23 cellular contexts compared by ENCODE assay signal in genomic region chr22:45515678-45516077, GRCh38. TPM values are rescaled to one million over a fixed set of nuclear protein-coding genes. Genes with fewer than 3 reads are reported as not detected.
A peak's percentile ranks its signal among the peaks of the same experiment; 100 is the strongest.
DNase-seq lines count a peak whose midpoint lies in the region; ATAC-seq and TF ChIP-seq lines count a peak whose summit lies in the region.
"Had no signal": no experiment of that assay in that cellular context is flagged by ENCODE, and none has a peak within 500 bp of the region (broad histone marks: within the 10 kb centered on the region; RNA-seq: fewer than 3 reads in every experiment).

No MANE protein-coding gene starts in this region.

- no peak overlapping the region for H3K9ac ChIP-seq in parathyroid adenoma

- no peak overlapping the region for H2AFZ ChIP-seq in parathyroid adenoma

- intact Hi-C loops in Panc1 (cut with micrococcal nuclease; ENCODE audit: unreplicated experiment): no loop called here

- in situ Hi-C loops in Panc1 (cut with HindIII; ENCODE audit: low pct_unique_long_range_greater_than_20kb, low sequenced_read_pairs): no loop called here

- no peak for ATAC-seq in Panc1
- no peak for ATAC-seq in HG03442 (IDR thresholded peaks at IDR 0.05; ENCODE audit: unreplicated experiment)
- ATAC-seq: esophagus mucosa, left lung, pancreas had no signal

- CTCF ChIA-PET in Panc1 (lab: Charles Lee): no interaction called here

- no peak for TF ChIP-seq POLR2A in Peyer's patch (IDR thresholded peaks at IDR 0.05)

- H3K4me3 ChIP-seq in Panc1 (ENCODE audit: low read depth in 2 of 2, low read length in 2 of 2) (no peak overlapping the region), parathyroid adenoma (ENCODE audit: low read depth, low read length) (no peak overlapping the region), Peyer's patch (no peak overlapping the region)
- H3K4me3 ChIP-seq: cardiac muscle cell, left lung, pancreas had no signal

- H3K4me1 ChIP-seq in Panc1 (ENCODE audit: control insufficient read depth, insufficient read depth, low read length) (peaks cover 37% of the 10 kb centered on the region), parathyroid adenoma (peaks cover 51% of the 10 kb centered on the region), Peyer's patch (peaks cover 0 to 19% (median 0%) of the 10 kb centered on the region in 4 donors)
- H3K4me1 ChIP-seq: pancreas had no signal

- POLR2A ChIA-PET in Panc1 (lab: Charles Lee): no interaction called here

- DNase-seq in Ammon's horn (ENCODE audit: low spot score) (peak; percentile 37), Panc1 (ENCODE audit: low read depth, low spot score) (no peak), fibroblast of peridontal ligament (ENCODE audit: extremely low read depth) (peak; percentile 41), middle frontal gyrus (ENCODE audit: extremely low spot score, low spot score) (no peak), NCI-H748 (lab: John Stamatoyannopoulos, UW; ENCODE audit: unreplicated experiment) (no peak), Peyer's patch (no peak)
- DNase-seq: ACHN; activated CD4-positive, alpha-beta T cell treated with anti-CD3 and anti-CD28 coated beads, Interleukin-2, amount 10 ng/mL, durations not matched to agents 7 days and 5 days; activated CD8-positive, alpha-beta memory T cell treated with anti-CD3 and anti-CD28 coated beads, Interleukin-2, amount 50 U/mL, for 48 hours; activated effector memory CD4-positive, alpha-beta T cell treated with Interleukin-2 at 50 U/mL for 16 hours; CD4-positive, CD25-positive, alpha-beta regulatory T cell; DMS53; HCEC 1CT; KBM-7; left lung; NCI-H2029 treated with DMSO at 0.1 percent for 48 hours; pancreas; SHP77 had no signal

- no peak overlapping the region for H3K4me2 ChIP-seq in parathyroid adenoma (ENCODE audit: low read length)

- H3K27ac ChIP-seq in Panc1 (ENCODE audit: low read length) (0 out of 2 replicates have a peak overlapping the region, but pooled peaks have one; percentile 23), parathyroid adenoma (peak overlapping the region; percentile 95), Peyer's patch (peak overlapping the region in 1 of 4 donors; percentile 45)
- H3K27ac ChIP-seq: cardiac muscle cell, left lung, pancreas had no signal

- H3K27me3 ChIP-seq in Panc1 (ENCODE audit: control insufficient read depth, insufficient read depth, low read length) (no peaks in the 10 kb centered on the region), parathyroid adenoma (ENCODE audit: control insufficient read depth, insufficient read depth, low read length) (no peaks in the 10 kb centered on the region), Peyer's patch (no peaks in the 10 kb centered on the region)
- H3K27me3 ChIP-seq: cardiac muscle cell, pancreas had no signal

- H3K79me2 ChIP-seq in parathyroid adenoma: peaks cover 21% of the 10 kb centered on the region

- H3K36me3 ChIP-seq in Panc1 (ENCODE audit: control insufficient read depth, insufficient read depth, low read length): no peaks in the 10 kb centered on the region
- no peaks in the 10 kb centered on the region for H3K36me3 ChIP-seq in parathyroid adenoma (ENCODE audit: control insufficient read depth, insufficient read depth, low read length)
- H3K36me3 ChIP-seq in Peyer's patch: no peaks in the 10 kb centered on the region
- H3K36me3 ChIP-seq: cardiac muscle cell, left lung, pancreas had no signal

- no peak for TF ChIP-seq CTCF in Panc1 (IDR thresholded peaks at IDR 0.05)
- TF ChIP-seq CTCF in parathyroid adenoma (IDR thresholded peaks at IDR 0.05): no peak
- no peak for TF ChIP-seq CTCF in Peyer's patch (IDR thresholded peaks at IDR 0.05)

- BruUV-seq in Panc1 (replicated peaks; lab: Mats Ljungman, UMichigan): no TSS peak

- H3K9me3 ChIP-seq in Panc1 (ENCODE audit: control insufficient read depth, insufficient read depth, low read depth, low read length): no peaks in the 10 kb centered on the region
- H3K9me3 ChIP-seq in parathyroid adenoma (ENCODE audit: control insufficient read depth, low read length): no peaks in the 10 kb centered on the region
- no peaks in the 10 kb centered on the region for H3K9me3 ChIP-seq in Peyer's patch
- H3K9me3 ChIP-seq: left lung, pancreas had no signal

RNA-seq across cellular contexts. Expression of gene FBLN1, which starts 13.0 kb away (rescaled TPM):
- 143 TPM for total RNA-seq in Panc1 (2021; ENCODE audit: unreplicated experiment)
- 196 TPM for polyA plus RNA-seq in Panc1 (2012; ENCODE audit: insufficient read length)
- 100 to 1,000 TPM in 3 of 4 donors, 10 to 100 TPM in 1; 29.8 to 162 (median 136) TPM for total RNA-seq in Peyer's patch
- total RNA-seq: activated CD4-positive, alpha-beta T cell treated with anti-CD3 and anti-CD28 coated beads, Interleukin-2, amount 10 ng/mL, durations not matched to agents 7 days and 5 days; T-helper 1 cell treated with Interleukin-12 subunit alpha and Interleukin-12 subunit beta and Interleukin-4 antibody, amounts not matched to agents 30 ng/mL and 1 ng/mL, for 36 hours had no signal
- polyA plus RNA-seq: CD4-positive, CD25-positive, alpha-beta regulatory T cell had no signal

Comparison
In these comparisons a context has a peak if more than half of its experiments do, and no peak if none do; other contexts are left out.
1. DNase-seq: peak in Ammon's horn (single experiment) and fibroblast of peridontal ligament (single experiment); none in Panc1 (single experiment), middle frontal gyrus (single experiment), NCI-H748 (single experiment) and Peyer's patch (0 of 3).